In genomic region chr20:15708984-15709598, GRCh38 we compare ENCODE assay signal across 8 cellular contexts.
DNase-seq lines count a peak whose midpoint lies in the region; ATAC-seq and TF ChIP-seq lines count a peak whose summit lies in the region.

No MANE protein-coding gene starts in this region.

- DNase-seq in AG04450 (ENCODE audit: low read depth, low spot score) (no peak), head of caudate nucleus (peak in 38 of 42 donors; percentile 9 to 79 (median 38))
- peak; percentile 78 for DNase-seq in activated CD4-positive, alpha-beta T cell treated with anti-CD3 and anti-CD28 coated beads, Interleukin-2, amount 10 ng/mL, durations not matched to agents 24 days and 14 days
- DNase-seq in stimulated activated CD4-positive, alpha-beta T cell treated with anti-CD3 and anti-CD28 coated beads, Interleukin-4, amount 100 ng/mL, for 24 hours = peak; percentile 30
- no peak for DNase-seq in activated T-helper 1 cell treated with anti-CD3 and anti-CD28 coated beads, Interleukin-12 subunit alpha, Interleukin-12 subunit beta, Interleukin-2, Interleukin-4 antibody, amounts not matched to agents 30 ng/mL and 10 ng/mL and 1 ng/mL, durations not matched to agents 14 hours and 24 hours and 36 hours (ENCODE audit: low spot score)

- H3K9me3 ChIP-seq in AG04450 (ENCODE audit: control insufficient read depth, insufficient read depth, low read length) = no peaks in the 10 kb centered on the region; the same call in 1 of the 2 replicates

- no peak for TF ChIP-seq POLR2A in GM18505 (IDR thresholded peaks at IDR 0.05; ENCODE audit: borderline replicate concordance, extremely low read depth, insufficient read depth, insufficient read length)

- H3K27me3 Mint-ChIP-seq in activated CD4-positive, alpha-beta T cell treated with anti-CD3 and anti-CD28 coated beads, Interleukin-2, amount 10 ng/mL, durations not matched to agents 24 days and 14 days = no peaks in the 10 kb centered on the region
- no peaks in the 10 kb centered on the region for H3K27me3 Mint-ChIP-seq in activated T-helper 1 cell treated with anti-CD3 and anti-CD28 coated beads, Interleukin-12 subunit alpha, Interleukin-12 subunit beta, Interleukin-2, Interleukin-4 antibody, amounts not matched to agents 30 ng/mL and 10 ng/mL and 1 ng/mL, durations not matched to agents 14 hours and 24 hours and 36 hours (ENCODE audit: insufficient read depth)

- H3K27me3 ChIP-seq in AG04450 (ENCODE audit: control insufficient read depth, insufficient read depth, low read length) = no peaks in the 10 kb centered on the region

- ATAC-seq in GM18505 (IDR thresholded peaks at IDR 0.05; ENCODE audit: unreplicated experiment) (peak; percentile 77), HG03378 (IDR thresholded peaks at IDR 0.05; ENCODE audit: unreplicated experiment) (peak; percentile 74), GM18517 (IDR thresholded peaks at IDR 0.05; ENCODE audit: unreplicated experiment) (no peak)

- intact Hi-C loops in activated CD4-positive, alpha-beta T cell treated with anti-CD3 and anti-CD28 coated beads, Interleukin-2, amount 10 ng/mL, durations not matched to agents 24 days and 14 days (cut with micrococcal nuclease) = loop anchor here (10.0 kb wide), 1 partner anchor 766 kb away; no protein-coding TSS in a partner anchor
- intact Hi-C loops in head of caudate nucleus (cut with DNase I) = no loop called here
- intact Hi-C loops in activated T-helper 1 cell treated with anti-CD3 and anti-CD28 coated beads, Interleukin-12 subunit alpha, Interleukin-12 subunit beta, Interleukin-2, Interleukin-4 antibody, amounts not matched to agents 30 ng/mL and 10 ng/mL and 1 ng/mL, durations not matched to agents 14 hours and 24 hours and 36 hours (cut with micrococcal nuclease) = loop anchor here (10.0 kb wide), 1 partner anchor 1056 kb away; no protein-coding TSS in a partner anchor

- no peaks in the 10 kb centered on the region for H3K9me3 Mint-ChIP-seq in activated CD4-positive, alpha-beta T cell treated with anti-CD3 and anti-CD28 coated beads, Interleukin-2, amount 10 ng/mL, durations not matched to agents 24 days and 14 days
- no peaks in the 10 kb centered on the region for H3K9me3 Mint-ChIP-seq in activated T-helper 1 cell treated with anti-CD3 and anti-CD28 coated beads, Interleukin-12 subunit alpha, Interleukin-12 subunit beta, Interleukin-2, Interleukin-4 antibody, amounts not matched to agents 30 ng/mL and 10 ng/mL and 1 ng/mL, durations not matched to agents 14 hours and 24 hours and 36 hours

- no peak overlapping the region for H3K4me3 ChIP-seq in AG04450 (ENCODE audit: low read depth, low read length)

- no peak overlapping the region for H3K27ac ChIP-seq in AG04450 (ENCODE audit: low read depth, low read length)

- no peak overlapping the region for H3K27ac Mint-ChIP-seq in activated CD4-positive, alpha-beta T cell treated with anti-CD3 and anti-CD28 coated beads, Interleukin-2, amount 10 ng/mL, durations not matched to agents 24 days and 14 days
- H3K27ac Mint-ChIP-seq in activated T-helper 1 cell treated with anti-CD3 and anti-CD28 coated beads, Interleukin-12 subunit alpha, Interleukin-12 subunit beta, Interleukin-2, Interleukin-4 antibody, amounts not matched to agents 30 ng/mL and 10 ng/mL and 1 ng/mL, durations not matched to agents 14 hours and 24 hours and 36 hours = no peak overlapping the region

- peak; percentile 54 for TF ChIP-seq CTCF in AG04450 (IDR thresholded peaks at IDR 0.05; ENCODE audit: low read depth, low read length)

- no peak overlapping the region for H3K4me3 Mint-ChIP-seq in activated CD4-positive, alpha-beta T cell treated with anti-CD3 and anti-CD28 coated beads, Interleukin-2, amount 10 ng/mL, durations not matched to agents 24 days and 14 days
- H3K4me3 Mint-ChIP-seq in activated T-helper 1 cell treated with anti-CD3 and anti-CD28 coated beads, Interleukin-12 subunit alpha, Interleukin-12 subunit beta, Interleukin-2, Interleukin-4 antibody, amounts not matched to agents 30 ng/mL and 10 ng/mL and 1 ng/mL, durations not matched to agents 14 hours and 24 hours and 36 hours = no peak overlapping the region

- no peaks in the 10 kb centered on the region for H3K4me1 Mint-ChIP-seq in activated CD4-positive, alpha-beta T cell treated with anti-CD3 and anti-CD28 coated beads, Interleukin-2, amount 10 ng/mL, durations not matched to agents 24 days and 14 days
- H3K4me1 Mint-ChIP-seq in activated T-helper 1 cell treated with anti-CD3 and anti-CD28 coated beads, Interleukin-12 subunit alpha, Interleukin-12 subunit beta, Interleukin-2, Interleukin-4 antibody, amounts not matched to agents 30 ng/mL and 10 ng/mL and 1 ng/mL, durations not matched to agents 14 hours and 24 hours and 36 hours (ENCODE audit: low read depth) = no peaks in the 10 kb centered on the region

- CTCF ChIA-PET in AG04450 (lab: Charles Lee) = interaction anchor here (0.8 to 2.4 kb wide), 4 partner anchors 31 to 1053 kb away, joined by 3 to 14 read pairs (median 4); no protein-coding TSS in a partner anchor

- H3K36me3 Mint-ChIP-seq in activated CD4-positive, alpha-beta T cell treated with anti-CD3 and anti-CD28 coated beads, Interleukin-2, amount 10 ng/mL, durations not matched to agents 24 days and 14 days (ENCODE audit: low read depth) = no peaks in the 10 kb centered on the region
- H3K36me3 Mint-ChIP-seq in activated T-helper 1 cell treated with anti-CD3 and anti-CD28 coated beads, Interleukin-12 subunit alpha, Interleukin-12 subunit beta, Interleukin-2, Interleukin-4 antibody, amounts not matched to agents 30 ng/mL and 10 ng/mL and 1 ng/mL, durations not matched to agents 14 hours and 24 hours and 36 hours (ENCODE audit: low read depth) = no peaks in the 10 kb centered on the region

- POLR2A ChIA-PET in AG04450 (lab: Yijun Ruan, JAX) = no interaction called here

Comparison
In these comparisons a context has a peak if more than half of its experiments do, and no peak if none do; other contexts are left out.
1. DNase-seq: peak in activated CD4-positive, alpha-beta T cell treated with anti-CD3 and anti-CD28 coated beads, Interleukin-2, amount 10 ng/mL, durations not matched to agents 24 days and 14 days (single experiment), head of caudate nucleus (38 of 42) and stimulated activated CD4-positive, alpha-beta T cell treated with anti-CD3 and anti-CD28 coated beads, Interleukin-4, amount 100 ng/mL, for 24 hours (single experiment); none in AG04450 (single experiment) and activated T-helper 1 cell treated with anti-CD3 and anti-CD28 coated beads, Interleukin-12 subunit alpha, Interleukin-12 subunit beta, Interleukin-2, Interleukin-4 antibody, amounts not matched to agents 30 ng/mL and 10 ng/mL and 1 ng/mL, durations not matched to agents 14 hours and 24 hours and 36 hours (single experiment).